Comparison of ENCODE assay signal across 1 cellular context in the genomic region with DNA sequence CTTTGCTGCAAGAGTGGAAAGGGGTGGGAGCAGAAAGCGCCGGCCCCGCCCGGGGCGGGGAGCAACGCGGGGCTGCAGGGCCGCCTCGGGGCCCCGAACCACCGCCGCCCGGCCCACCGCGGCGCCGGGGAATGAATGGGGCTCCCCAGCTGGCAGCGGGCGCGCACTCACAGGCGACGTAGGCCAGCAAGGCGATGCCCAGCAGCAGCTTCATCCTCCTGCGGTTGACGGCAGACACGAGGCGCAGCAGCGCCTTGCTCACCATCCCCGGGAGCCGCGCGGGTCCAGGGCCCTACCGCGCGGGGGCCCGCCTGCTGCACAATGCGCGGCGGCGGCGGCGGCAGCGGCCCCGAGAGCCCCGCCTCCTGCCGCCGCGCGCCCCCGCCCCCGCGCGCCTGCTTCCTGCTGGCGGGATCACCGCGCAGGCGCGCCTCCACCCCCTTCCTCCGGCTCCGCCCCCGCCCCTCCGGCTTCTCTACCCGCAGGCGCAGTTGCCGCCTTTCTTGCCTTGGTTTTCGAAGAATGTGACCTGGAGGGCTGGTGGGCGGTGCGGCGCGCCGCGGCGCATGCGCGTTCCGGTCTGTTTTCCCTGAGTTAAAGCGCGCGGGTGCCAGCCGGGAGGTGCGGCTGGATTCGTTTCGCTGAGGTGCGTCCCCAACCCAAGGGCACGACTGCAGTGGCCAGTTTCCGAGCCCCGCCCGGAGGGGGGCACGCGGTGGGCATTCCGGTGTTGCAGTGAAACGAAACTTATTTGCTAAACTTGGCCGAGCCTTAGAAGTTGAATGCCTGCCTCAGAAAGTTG.
TF ChIP-seq lines count a peak whose summit lies in the region.

UXS1 (minus strand) TSS at position 325 of the 802 bp plus-strand sequence; CDS start at position 265, 60 bp downstream.

TF ChIP-seq in HepG2, 621 proteins besides CTCF, POLR2A, EP300 and RAD21 (continued from another document and continues in another):
- TF ChIP-seq AKAP8 (CRISPR knock-in tag; IDR thresholded peaks at IDR 0.05) (no peak), HNRNPUL1 (IDR thresholded peaks at IDR 0.05; ENCODE audit: low read depth, low read length) (0 out of 2 replicates have a peak, but pooled peaks have one; percentile 61), ZNF317 (CRISPR knock-in tag; IDR thresholded peaks at IDR 0.05) (0 out of 2 replicates have a peak, but pooled peaks have one; percentile 28), POGZ (CRISPR knock-in tag; IDR thresholded peaks at IDR 0.05) (peak; percentile 82), ZNF24 (IDR thresholded peaks at IDR 0.05) (no peak), PCBP2 (optimal IDR thresholded peaks at IDR 0.05; ENCODE audit: low read depth, low read length, poor library complexity, severe bottlenecking) (no peak), NONO (IDR thresholded peaks at IDR 0.05) (no peak), NONO (CRISPR knock-in tag; conservative IDR thresholded peaks at IDR 0.05) (no peak), ZNF562 (CRISPR knock-in tag; IDR thresholded peaks at IDR 0.05; ENCODE audit: borderline replicate concordance) (0 out of 2 replicates have a peak, but pooled peaks have one; percentile 2), HNRNPL (IDR thresholded peaks at IDR 0.05; ENCODE audit: low read depth, low read length) (peak; percentile 94), ZNF138 (CRISPR knock-in tag; IDR thresholded peaks at IDR 0.05; ENCODE audit: low read depth) (no peak), CREB3 (CRISPR knock-in tag; IDR thresholded peaks at IDR 0.05) (0 out of 2 replicates have a peak, but pooled peaks have one; percentile 40), HCFC1 (IDR thresholded peaks at IDR 0.05; ENCODE audit: low read depth, low read length) (0 out of 2 replicates have a peak, but pooled peaks have one; percentile 8), ZNF282 (IDR thresholded peaks at IDR 0.05; ENCODE audit: partially characterized antibody) (no peak), KAT8 (CRISPR knock-in tag; IDR thresholded peaks at IDR 0.05) (peak; percentile 82), ZC3H4 (CRISPR knock-in tag; IDR thresholded peaks at IDR 0.05; ENCODE audit: borderline replicate concordance) (no peak), BRCA1 (CRISPR knock-in tag; IDR thresholded peaks at IDR 0.05) (no peak), ZHX1 (CRISPR knock-in tag; IDR thresholded peaks at IDR 0.05; ENCODE audit: low read depth) (peak; percentile 69), ZNF672 (CRISPR knock-in tag; IDR thresholded peaks at IDR 0.05) (no peak), TOPORS (CRISPR knock-in tag; IDR thresholded peaks at IDR 0.05) (no peak; the same call in 1 of the 2 replicates), ZNF331 (CRISPR knock-in tag; IDR thresholded peaks at IDR 0.05) (peak; percentile 28; the same call in 1 of the 2 replicates), ZNF589 (CRISPR knock-in tag; conservative IDR thresholded peaks at IDR 0.05) (peak; percentile 81), SNAPC2 (CRISPR knock-in tag; IDR thresholded peaks at IDR 0.05) (0 out of 2 replicates have a peak, but pooled peaks have one; percentile 23), ZNF609 (CRISPR knock-in tag; IDR thresholded peaks at IDR 0.05; ENCODE audit: borderline replicate concordance) (no peak; the same call in 1 of the 2 replicates), ZNF143 (CRISPR knock-in tag; IDR thresholded peaks at IDR 0.05) (0 out of 2 replicates have a peak, but pooled peaks have one; percentile 25), ZNF879 (CRISPR knock-in tag; IDR thresholded peaks at IDR 0.05) (0 out of 2 replicates have a peak, but pooled peaks have one; percentile 29), FOXA3 (CRISPR knock-in tag; IDR thresholded peaks at IDR 0.05) (no peak; the same call in 1 of the 2 replicates), SP2 (CRISPR knock-in tag; IDR thresholded peaks at IDR 0.05) (no peak), ZNF558 (CRISPR knock-in tag; IDR thresholded peaks at IDR 0.05; ENCODE audit: borderline replicate concordance) (no peak; the same call in 1 of the 2 replicates), ZNF547 (CRISPR knock-in tag; IDR thresholded peaks at IDR 0.05) (peak; percentile 15; the same call in 1 of the 2 replicates), STAT5B (CRISPR knock-in tag; IDR thresholded peaks at IDR 0.05) (no peak; the same call in 1 of the 2 replicates), ATF3 (CRISPR knock-in tag; IDR thresholded peaks at IDR 0.05) (no peak), ARNT2 (CRISPR knock-in tag; IDR thresholded peaks at IDR 0.05; ENCODE audit: low read depth) (peak; percentile 79), SPEN (CRISPR knock-in tag; IDR thresholded peaks at IDR 0.05; ENCODE audit: low read depth) (peak; percentile 12), BHLHE40 (IDR thresholded peaks at IDR 0.05; ENCODE audit: low read length) (0 out of 2 replicates have a peak, but pooled peaks have one; percentile 8)
- TF ChIP-seq, protein P1, sequence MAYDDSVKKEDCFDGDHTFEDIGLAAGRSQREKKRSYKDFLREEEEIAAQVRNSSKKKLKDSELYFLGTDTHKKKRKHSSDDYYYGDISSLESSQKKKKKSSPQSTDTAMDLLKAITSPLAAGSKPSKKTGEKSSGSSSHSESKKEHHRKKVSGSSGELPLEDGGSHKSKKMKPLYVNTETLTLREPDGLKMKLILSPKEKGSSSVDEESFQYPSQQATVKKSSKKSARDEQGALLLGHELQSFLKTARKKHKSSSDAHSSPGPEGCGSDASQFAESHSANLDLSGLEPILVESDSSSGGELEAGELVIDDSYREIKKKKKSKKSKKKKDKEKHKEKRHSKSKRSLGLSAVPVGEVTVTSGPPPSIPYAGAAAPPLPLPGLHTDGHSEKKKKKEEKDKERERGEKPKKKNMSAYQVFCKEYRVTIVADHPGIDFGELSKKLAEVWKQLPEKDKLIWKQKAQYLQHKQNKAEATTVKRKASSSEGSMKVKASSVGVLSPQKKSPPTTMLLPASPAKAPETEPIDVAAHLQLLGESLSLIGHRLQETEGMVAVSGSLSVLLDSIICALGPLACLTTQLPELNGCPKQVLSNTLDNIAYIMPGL (CRISPR knock-in tag; IDR thresholded peaks at IDR 0.05; ENCODE audit: borderline replicate concordance in 1 of 2, low read depth in 1 of 2) = no peak; a peak in 1 of 4 replicates
- TF ChIP-seq, protein P2, sequence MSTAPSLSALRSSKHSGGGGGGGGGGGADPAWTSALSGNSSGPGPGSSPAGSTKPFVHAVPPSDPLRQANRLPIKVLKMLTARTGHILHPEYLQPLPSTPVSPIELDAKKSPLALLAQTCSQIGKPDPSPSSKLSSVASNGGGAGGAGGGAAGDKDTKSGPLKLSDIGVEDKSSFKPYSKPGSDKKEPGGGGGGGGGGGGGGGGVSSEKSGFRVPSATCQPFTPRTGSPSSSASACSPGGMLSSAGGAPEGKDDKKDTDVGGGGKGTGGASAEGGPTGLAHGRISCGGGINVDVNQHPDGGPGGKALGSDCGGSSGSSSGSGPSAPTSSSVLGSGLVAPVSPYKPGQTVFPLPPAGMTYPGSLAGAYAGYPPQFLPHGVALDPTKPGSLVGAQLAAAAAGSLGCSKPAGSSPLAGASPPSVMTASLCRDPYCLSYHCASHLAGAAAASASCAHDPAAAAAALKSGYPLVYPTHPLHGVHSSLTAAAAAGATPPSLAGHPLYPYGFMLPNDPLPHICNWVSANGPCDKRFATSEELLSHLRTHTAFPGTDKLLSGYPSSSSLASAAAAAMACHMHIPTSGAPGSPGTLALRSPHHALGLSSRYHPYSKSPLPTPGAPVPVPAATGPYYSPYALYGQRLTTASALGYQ (CRISPR knock-in tag; IDR thresholded peaks at IDR 0.05) = no peak
- TF ChIP-seq, protein P3, sequence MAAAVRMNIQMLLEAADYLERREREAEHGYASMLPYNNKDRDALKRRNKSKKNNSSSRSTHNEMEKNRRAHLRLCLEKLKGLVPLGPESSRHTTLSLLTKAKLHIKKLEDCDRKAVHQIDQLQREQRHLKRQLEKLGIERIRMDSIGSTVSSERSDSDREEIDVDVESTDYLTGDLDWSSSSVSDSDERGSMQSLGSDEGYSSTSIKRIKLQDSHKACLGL (CRISPR knock-in tag; IDR thresholded peaks at IDR 0.05) = peak; percentile 40; the same call in 1 of the 2 replicates
- TF ChIP-seq, protein P4, sequence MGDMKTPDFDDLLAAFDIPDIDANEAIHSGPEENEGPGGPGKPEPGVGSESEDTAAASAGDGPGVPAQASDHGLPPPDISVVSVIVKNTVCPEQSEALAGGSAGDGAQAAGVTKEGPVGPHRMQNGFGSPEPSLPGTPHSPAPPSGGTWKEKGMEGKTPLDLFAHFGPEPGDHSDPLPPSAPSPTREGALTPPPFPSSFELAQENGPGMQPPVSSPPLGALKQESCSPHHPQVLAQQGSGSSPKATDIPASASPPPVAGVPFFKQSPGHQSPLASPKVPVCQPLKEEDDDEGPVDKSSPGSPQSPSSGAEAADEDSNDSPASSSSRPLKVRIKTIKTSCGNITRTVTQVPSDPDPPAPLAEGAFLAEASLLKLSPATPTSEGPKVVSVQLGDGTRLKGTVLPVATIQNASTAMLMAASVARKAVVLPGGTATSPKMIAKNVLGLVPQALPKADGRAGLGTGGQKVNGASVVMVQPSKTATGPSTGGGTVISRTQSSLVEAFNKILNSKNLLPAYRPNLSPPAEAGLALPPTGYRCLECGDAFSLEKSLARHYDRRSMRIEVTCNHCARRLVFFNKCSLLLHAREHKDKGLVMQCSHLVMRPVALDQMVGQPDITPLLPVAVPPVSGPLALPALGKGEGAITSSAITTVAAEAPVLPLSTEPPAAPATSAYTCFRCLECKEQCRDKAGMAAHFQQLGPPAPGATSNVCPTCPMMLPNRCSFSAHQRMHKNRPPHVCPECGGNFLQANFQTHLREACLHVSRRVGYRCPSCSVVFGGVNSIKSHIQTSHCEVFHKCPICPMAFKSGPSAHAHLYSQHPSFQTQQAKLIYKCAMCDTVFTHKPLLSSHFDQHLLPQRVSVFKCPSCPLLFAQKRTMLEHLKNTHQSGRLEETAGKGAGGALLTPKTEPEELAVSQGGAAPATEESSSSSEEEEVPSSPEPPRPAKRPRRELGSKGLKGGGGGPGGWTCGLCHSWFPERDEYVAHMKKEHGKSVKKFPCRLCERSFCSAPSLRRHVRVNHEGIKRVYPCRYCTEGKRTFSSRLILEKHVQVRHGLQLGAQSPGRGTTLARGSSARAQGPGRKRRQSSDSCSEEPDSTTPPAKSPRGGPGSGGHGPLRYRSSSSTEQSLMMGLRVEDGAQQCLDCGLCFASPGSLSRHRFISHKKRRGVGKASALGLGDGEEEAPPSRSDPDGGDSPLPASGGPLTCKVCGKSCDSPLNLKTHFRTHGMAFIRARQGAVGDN (CRISPR knock-in tag; IDR thresholded peaks at IDR 0.05) = peak; percentile 89
